Comparison of ENCODE assay signal across 1 cellular context in genomic region chr3:44130249-44130648, GRCh38.
TF ChIP-seq lines count a peak whose summit lies in the region.

No MANE protein-coding gene starts in this region.

TF ChIP-seq in GM12878, 131 proteins besides CTCF, POLR2A, EP300 and RAD21 (continued from another document):
- TF ChIP-seq PKNOX1 (IDR thresholded peaks at IDR 0.05), result no peak
- TF ChIP-seq USF1 (IDR thresholded peaks at IDR 0.05; ENCODE audit: borderline replicate concordance, extremely low read length, insufficient read depth, low read depth, low read length), result no peak
- no peak for TF ChIP-seq STAT3 (IDR thresholded peaks at IDR 0.05; ENCODE audit: low read depth, low read length)
- no peak for TF ChIP-seq WRNIP1 (IDR thresholded peaks at IDR 0.05; ENCODE audit: borderline replicate concordance, low read depth, low read length)
- no peak for TF ChIP-seq RB1 (IDR thresholded peaks at IDR 0.05; ENCODE audit: borderline replicate concordance)
TF ChIP-seq in GM12878: peak in this region for 2.
